2 cellular contexts compared by ENCODE assay signal in the genomic region with DNA sequence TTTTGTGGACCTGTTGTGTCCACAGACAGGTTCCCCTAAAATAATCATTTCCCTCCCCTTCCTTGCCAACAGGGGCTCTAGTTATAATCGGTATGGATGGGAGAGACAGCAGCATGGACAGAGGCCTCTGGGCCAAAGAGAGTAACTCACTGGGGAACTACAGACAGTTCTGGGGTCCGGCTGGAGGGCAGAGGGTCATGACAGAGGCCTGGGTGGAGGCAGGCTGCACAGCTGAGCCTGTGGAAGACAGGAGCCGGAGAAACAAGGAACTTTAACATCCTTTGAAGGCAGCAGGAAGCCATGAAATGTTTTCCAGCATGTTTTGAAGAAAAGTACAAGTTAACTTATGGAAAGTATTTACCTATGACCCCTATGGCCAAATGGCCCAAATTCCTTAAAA.
TF ChIP-seq lines count a peak whose summit lies in the region.

No MANE protein-coding gene starts in this region.

TF ChIP-seq in HepG2, 621 proteins besides CTCF, POLR2A, EP300 and RAD21 (continued from another document):
- TF ChIP-seq, protein P1, sequence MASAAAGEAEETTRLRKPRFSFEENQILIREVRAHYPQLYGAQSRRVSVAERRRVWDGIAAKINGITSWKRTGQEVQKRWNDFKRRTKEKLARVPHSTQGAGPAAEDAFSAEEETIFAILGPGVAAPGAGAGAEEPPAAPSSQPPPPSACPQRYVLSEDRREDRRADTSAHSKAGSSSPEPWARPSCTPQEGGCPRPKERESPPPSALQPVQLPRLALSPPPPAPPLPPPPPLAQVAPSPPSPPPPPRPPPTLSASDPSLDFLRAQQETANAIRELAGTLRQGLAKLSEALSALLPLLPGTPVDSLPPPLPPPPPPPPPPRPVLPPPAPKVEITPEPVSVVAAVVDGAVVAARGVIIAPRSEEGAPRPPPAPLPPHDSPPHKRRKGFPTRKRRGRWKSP (CRISPR knock-in tag; IDR thresholded peaks at IDR 0.05), result no peak
- TF ChIP-seq SRSF1 (optimal IDR thresholded peaks at IDR 0.05; ENCODE audit: low read depth, low read length) (no peak), ZKSCAN1 (IDR thresholded peaks at IDR 0.05; ENCODE audit: low read length) (no peak), SRSF4 (IDR thresholded peaks at IDR 0.05; ENCODE audit: low read depth, low read length, poor library complexity, severe bottlenecking) (no peak), RELA (CRISPR knock-in tag; IDR thresholded peaks at IDR 0.05) (no peak)
TF ChIP-seq in HepG2: peak in this region for 0.

TF ChIP-seq in WTC11, 78 proteins besides CTCF, POLR2A, EP300 and RAD21 (continued from another document):
- TF ChIP-seq PRRX2 (CRISPR knock-in tag; IDR thresholded peaks at IDR 0.05), result no peak
- no peak for TF ChIP-seq NFATC4 (CRISPR knock-in tag; IDR thresholded peaks at IDR 0.05)
- TF ChIP-seq ZNF416 (CRISPR knock-in tag; IDR thresholded peaks at IDR 0.05), result no peak
- no peak for TF ChIP-seq ZNF121 (CRISPR knock-in tag; IDR thresholded peaks at IDR 0.05)
TF ChIP-seq in WTC11: peak in this region for 0.
